Comparison of ENCODE assay signal across 26 cellular contexts in genomic region chr20:10498196-10498595, GRCh38.
DNase-seq lines count a peak whose midpoint lies in the region; ATAC-seq, FAIRE-seq and TF ChIP-seq lines count a peak whose summit lies in the region.
"Had no signal": no experiment of that assay in that cellular context is flagged by ENCODE, and none has a peak within 500 bp of the region (broad histone marks: within the 10 kb centered on the region; RNA-seq: fewer than 3 reads in every experiment).

No MANE protein-coding gene starts in this region.

- H3K4me2 ChIP-seq in HepG2 (ENCODE audit: low read depth, low read length), result no peak overlapping the region

- no peak for ATAC-seq in HepG2
- no peak for ATAC-seq in central memory CD8-positive, alpha-beta T cell (replicated peaks; ENCODE audit: extremely low read depth, poor library complexity, severe bottlenecking)
- no peak for ATAC-seq in HG03457 (IDR thresholded peaks at IDR 0.05; ENCODE audit: unreplicated experiment)
- no peak for ATAC-seq in GM21529 (IDR thresholded peaks at IDR 0.05; ENCODE audit: unreplicated experiment)
- ATAC-seq in activated T-cell treated with anti-CD3 and anti-CD28 coated beads, Interleukin-2, amount 50 U/mL, for 4 hours, result no peak
- ATAC-seq: effector memory CD8-positive, alpha-beta T cell; natural killer cell treated with Interleukin-12 subunit alpha and Interleukin-12 subunit beta and Interleukin-15 and Interleukin-18, amount 100 ng/mL, for 72 hours; Panc1; stimulated activated effector memory CD8-positive, alpha-beta T cell treated with anti-CD3 and anti-CD28 coated beads, Interleukin-12 subunit alpha, Interleukin-12 subunit beta, amount 100 ng/mL, for 72 hours; T-helper 17 cell had no signal

- no peak overlapping the region for H3K4me3 ChIP-seq in liver (ENCODE audit: low read depth in 1 of 3, low read length in 3 of 3)
- H3K4me3 ChIP-seq in HepG2 (replicated peaks in 1 of 3; ENCODE audit: insufficient read depth in 1 of 3, low read depth in 2 of 3, low read length in 3 of 3), result no peak overlapping the region
- no peak overlapping the region for H3K4me3 ChIP-seq in NB4 (ENCODE audit: low read depth, low read length)
- H3K4me3 ChIP-seq: SK-N-MC, skin epidermis had no signal

- DNase-seq in HepG2 (ENCODE audit: low spot score), result no peak
- DNase-seq in NB4 (ENCODE audit: low read depth), result peak; percentile 52
- DNase-seq in central memory CD8-positive, alpha-beta T cell (ENCODE audit: low spot score in 2 of 2), result no peak
- no peak for DNase-seq in activated T-cell treated with anti-CD3 and anti-CD28 coated beads, Interleukin-2, amount 50 U/mL, for 4 hours
- no peak for DNase-seq in D341Med (ENCODE audit: low spot score)
- DNase-seq: activated B cell treated with CpG ODN at 0.5 μM for 24 hours; activated CD4-positive, alpha-beta memory T cell treated with anti-CD3 and anti-CD28 coated beads for 36 hours; activated gamma-delta T cell; C1 segment of cervical spinal cord; effector memory CD8-positive, alpha-beta T cell; midbrain; NCI-H1105 treated with DMSO at 0.1 percent for 48 hours; NCI-H2081; NCI-H446; stimulated activated CD4-positive, alpha-beta T cell treated with anti-CD3 and anti-CD28 coated beads, Interleukin-2, amount 100 ng/mL, for 24 hours; T-helper 17 cell had no signal

- no TSS peak for BruUV-seq in HepG2 (replicated peaks; lab: Mats Ljungman, UMichigan)

- H3K4me1 ChIP-seq in liver (ENCODE audit: control insufficient read depth in 4 of 4, insufficient read depth in 4 of 4, low read length in 3 of 4) (no peaks in the 10 kb centered on the region), HepG2 (ENCODE audit: insufficient read depth, low read length) (no peaks in the 10 kb centered on the region)

- TF ChIP-seq EP300 in HepG2 (IDR thresholded peaks at IDR 0.05; ENCODE audit: low read depth in 2 of 2, low read length in 2 of 2) (no peak), HepG2 (CRISPR knock-in tag; IDR thresholded peaks at IDR 0.05; ENCODE audit: borderline replicate concordance) (no peak)

- no peaks in the 10 kb centered on the region for H4K20me1 ChIP-seq in HepG2 (ENCODE audit: insufficient read depth, low read length)

- FAIRE-seq in HepG2 (lab: Jason Lieb, UNC), result no peak

- 70% methylated on average over 1 of the region's 1 CpG for WGBS in liver
- WGBS in HepG2 (ENCODE audit: low lambda C conversion rate), result 81% methylated on average over 1 of the region's 1 CpG

- TF ChIP-seq RAD21 in liver (IDR thresholded peaks at IDR 0.05) (no peak), HepG2 (CRISPR knock-in tag; IDR thresholded peaks at IDR 0.05) (no peak)

- H3K27ac ChIP-seq in liver (ENCODE audit: low read depth in 1 of 2, low read length in 2 of 2), result no peak overlapping the region
- H3K27ac ChIP-seq in HepG2 (ENCODE audit: extremely low read length, insufficient read depth, low read length), result no peak overlapping the region

- no peaks in the 10 kb centered on the region for H3K36me3 Mint-ChIP-seq in central memory CD8-positive, alpha-beta T cell (ENCODE audit: insufficient read depth)
- no peaks in the 10 kb centered on the region for H3K36me3 Mint-ChIP-seq in activated T-cell treated with anti-CD3 and anti-CD28 coated beads, Interleukin-2, amount 50 U/mL, for 4 hours (ENCODE audit: insufficient read depth)
- H3K36me3 Mint-ChIP-seq: activated CD4-positive, alpha-beta memory T cell treated with anti-CD3 and anti-CD28 coated beads for 36 hours; brain; natural killer cell treated with Interleukin-12 subunit alpha and Interleukin-12 subunit beta and Interleukin-15 and Interleukin-18, amount 100 ng/mL, for 72 hours; stimulated activated effector memory CD8-positive, alpha-beta T cell treated with anti-CD3 and anti-CD28 coated beads, Interleukin-12 subunit alpha, Interleukin-12 subunit beta, amount 100 ng/mL, for 72 hours had no signal

- H3K9me3 Mint-ChIP-seq in central memory CD8-positive, alpha-beta T cell, result no peaks in the 10 kb centered on the region
- no peaks in the 10 kb centered on the region for H3K9me3 Mint-ChIP-seq in activated T-cell treated with anti-CD3 and anti-CD28 coated beads, Interleukin-2, amount 50 U/mL, for 4 hours
- H3K9me3 Mint-ChIP-seq: activated B cell treated with CpG ODN at 0.5 μM for 24 hours; activated CD4-positive, alpha-beta memory T cell treated with anti-CD3 and anti-CD28 coated beads for 36 hours; brain; effector memory CD8-positive, alpha-beta T cell; natural killer cell treated with Interleukin-12 subunit alpha and Interleukin-12 subunit beta and Interleukin-15 and Interleukin-18, amount 100 ng/mL, for 72 hours; stimulated activated effector memory CD8-positive, alpha-beta T cell treated with anti-CD3 and anti-CD28 coated beads, Interleukin-12 subunit alpha, Interleukin-12 subunit beta, amount 100 ng/mL, for 72 hours had no signal

- no peaks in the 10 kb centered on the region for H3K27me3 Mint-ChIP-seq in central memory CD8-positive, alpha-beta T cell
- no peaks in the 10 kb centered on the region for H3K27me3 Mint-ChIP-seq in activated T-cell treated with anti-CD3 and anti-CD28 coated beads, Interleukin-2, amount 50 U/mL, for 4 hours (ENCODE audit: low read depth)
- H3K27me3 Mint-ChIP-seq: activated B cell treated with CpG ODN at 0.5 μM for 24 hours; activated CD4-positive, alpha-beta memory T cell treated with anti-CD3 and anti-CD28 coated beads for 36 hours; brain; effector memory CD8-positive, alpha-beta T cell; natural killer cell treated with Interleukin-12 subunit alpha and Interleukin-12 subunit beta and Interleukin-15 and Interleukin-18, amount 100 ng/mL, for 72 hours; progenitor cell of endocrine pancreas; T-helper 17 cell had no signal

- peak overlapping the region; percentile 80 for H3K27ac Mint-ChIP-seq in central memory CD8-positive, alpha-beta T cell (ENCODE audit: low read depth)
- H3K27ac Mint-ChIP-seq: activated B cell treated with CpG ODN at 0.5 μM for 24 hours; activated CD4-positive, alpha-beta memory T cell treated with anti-CD3 and anti-CD28 coated beads for 36 hours; progenitor cell of endocrine pancreas; stimulated activated effector memory CD8-positive, alpha-beta T cell treated with anti-CD3 and anti-CD28 coated beads, Interleukin-12 subunit alpha, Interleukin-12 subunit beta, amount 100 ng/mL, for 72 hours; T-helper 17 cell had no signal

- intact Hi-C loops in HepG2 (cut with micrococcal nuclease; ENCODE audit: unreplicated experiment), result no loop called here

- TF ChIP-seq POLR2A in HepG2 (IDR thresholded peaks at IDR 0.05; ENCODE audit: insufficient read depth in 1 of 2, low read depth in 2 of 2, low read length in 2 of 2) (no peak), NB4 (IDR thresholded peaks at IDR 0.05; ENCODE audit: extremely low read depth, insufficient read length) (no peak)

- no peaks in the 10 kb centered on the region for H3K79me2 ChIP-seq in HepG2 (ENCODE audit: insufficient read depth, low read length)

- H2AFZ ChIP-seq in HepG2 (ENCODE audit: low read length), result no peak overlapping the region

- TF ChIP-seq CTCF in liver (IDR thresholded peaks at IDR 0.05; ENCODE audit: low read depth, low read length, missing input control), result no peak
- no peak for TF ChIP-seq CTCF in HepG2 (CRISPR knock-in tag; IDR thresholded peaks at IDR 0.05)
- no peak for TF ChIP-seq CTCF in NB4 (IDR thresholded peaks at IDR 0.05; ENCODE audit: low read depth, low read length)

- H3K9ac ChIP-seq in liver (ENCODE audit: low read depth in 1 of 2, low read length in 2 of 2) (no peak overlapping the region), HepG2 (ENCODE audit: insufficient read depth, low read depth, low read length) (no peak overlapping the region)

- CTCF ChIA-PET in HepG2 (lab: Yijun Ruan, JAX; ENCODE audit: low intra/inter-chr PET ratio, low total read pairs), result no interaction called here

- no peaks in the 10 kb centered on the region for H3K36me3 ChIP-seq in liver (ENCODE audit: control insufficient read depth in 4 of 4, insufficient read depth in 3 of 4, low read depth in 1 of 4, low read length in 3 of 4)
- no peaks in the 10 kb centered on the region for H3K36me3 ChIP-seq in HepG2 (replicated peaks in 1 of 2; ENCODE audit: control insufficient read depth in 1 of 2, insufficient read depth in 2 of 2, low read length in 2 of 2)

- in situ Hi-C loops in HepG2 (cut with HindIII; ENCODE audit: extremely low pct_ligation_motif_present, low pct_unique_long_range_greater_than_20kb), result no loop called here

- no peak overlapping the region for H3K4me3 Mint-ChIP-seq in central memory CD8-positive, alpha-beta T cell
- no peak overlapping the region for H3K4me3 Mint-ChIP-seq in activated T-cell treated with anti-CD3 and anti-CD28 coated beads, Interleukin-2, amount 50 U/mL, for 4 hours
- H3K4me3 Mint-ChIP-seq: activated B cell treated with CpG ODN at 0.5 μM for 24 hours; activated CD4-positive, alpha-beta memory T cell treated with anti-CD3 and anti-CD28 coated beads for 36 hours; brain; effector memory CD8-positive, alpha-beta T cell; natural killer cell treated with Interleukin-12 subunit alpha and Interleukin-12 subunit beta and Interleukin-15 and Interleukin-18, amount 100 ng/mL, for 72 hours; stimulated activated effector memory CD8-positive, alpha-beta T cell treated with anti-CD3 and anti-CD28 coated beads, Interleukin-12 subunit alpha, Interleukin-12 subunit beta, amount 100 ng/mL, for 72 hours; T-helper 17 cell had no signal

- H3K27me3 ChIP-seq in liver (ENCODE audit: control insufficient read depth in 4 of 4, insufficient read depth in 4 of 4, low read length in 3 of 4) (no peaks in the 10 kb centered on the region), HepG2 (ENCODE audit: control insufficient read depth in 1 of 2, insufficient read depth in 2 of 2, low read length in 2 of 2) (no peaks in the 10 kb centered on the region)

- POLR2A ChIA-PET in HepG2 (lab: Yijun Ruan, JAX), result no interaction called here

- peaks cover 58% of the 10 kb centered on the region for H3K4me1 Mint-ChIP-seq in central memory CD8-positive, alpha-beta T cell
- H3K4me1 Mint-ChIP-seq in activated T-cell treated with anti-CD3 and anti-CD28 coated beads, Interleukin-2, amount 50 U/mL, for 4 hours (ENCODE audit: low read depth), result peaks cover 46% of the 10 kb centered on the region

- H3K9me3 ChIP-seq in liver (ENCODE audit: control insufficient read depth in 4 of 4, low read length in 3 of 4), result no peaks in the 10 kb centered on the region
- H3K9me3 ChIP-seq in HepG2 (ENCODE audit: low read length), result no peaks in the 10 kb centered on the region

TF ChIP-seq in liver, 16 proteins besides CTCF, POLR2A, EP300 and RAD21:
- TF ChIP-seq YY1 (IDR thresholded peaks at IDR 0.05) (no peak), NR2F2 (IDR thresholded peaks at IDR 0.05) (peak; percentile 36), GABPA (IDR thresholded peaks at IDR 0.05 in 1 of 2, conservative IDR thresholded peaks at IDR 0.05 in 1 of 2) (no peak), EGR1 (IDR thresholded peaks at IDR 0.05; ENCODE audit: low read depth in 2 of 2) (no peak)
